13 cellular contexts compared by ENCODE assay signal in the genomic region with DNA sequence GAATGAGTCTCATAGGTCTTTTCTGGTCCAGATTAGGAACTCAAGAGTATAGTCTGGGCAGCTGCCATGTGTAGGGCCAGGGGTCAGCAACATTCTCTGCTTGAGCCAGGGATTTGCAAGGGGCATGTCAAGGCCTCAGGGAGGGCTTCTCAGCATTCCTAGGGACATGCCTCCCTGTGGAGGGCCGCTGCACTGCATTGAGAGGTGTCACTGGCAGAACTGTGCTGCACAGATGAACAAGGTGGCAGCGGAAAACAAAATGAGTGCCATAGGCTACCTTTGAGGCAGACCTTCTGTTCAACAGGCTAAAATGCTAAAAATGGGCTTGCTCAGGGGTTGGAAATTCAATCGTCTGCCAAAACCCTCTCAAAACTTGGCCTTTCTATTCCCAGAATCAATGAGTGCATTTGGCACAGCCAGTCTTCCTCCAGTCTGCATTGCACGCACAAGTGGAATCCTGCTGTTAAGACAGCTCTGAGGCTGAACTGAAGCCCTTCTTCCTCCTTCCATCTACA. TPM values are rescaled to one million over a fixed set of nuclear protein-coding genes. Genes with fewer than 3 reads are reported as not detected.
A peak's percentile ranks its signal among the peaks of the same experiment; 100 is the strongest.
DNase-seq lines count a peak whose midpoint lies in the region; ATAC-seq and TF ChIP-seq lines count a peak whose summit lies in the region.
"Had no signal": no experiment of that assay in that cellular context is flagged by ENCODE, and none has a peak within 500 bp of the region (broad histone marks: within the 10 kb centered on the region; RNA-seq: fewer than 3 reads in every experiment).

No MANE protein-coding gene starts in this region.

- H3K27ac ChIP-seq in 22Rv1 = no peak overlapping the region
- no peak overlapping the region for H3K27ac ChIP-seq in WERI-Rb-1

- no peak overlapping the region for H3K4me3 Mint-ChIP-seq in effector memory CD8-positive, alpha-beta T cell
- H3K4me3 Mint-ChIP-seq: brain, natural killer cell had no signal

- no peak overlapping the region for H3K4me3 ChIP-seq in H7 (ENCODE audit: insufficient read depth, low read depth, low read length)
- H3K4me3 ChIP-seq in WERI-Rb-1 (ENCODE audit: low read depth, low read length) = no peak overlapping the region
- H3K4me3 ChIP-seq: Peyer's patch had no signal

- TF ChIP-seq CTCF in 22Rv1 (IDR thresholded peaks at IDR 0.05) = 0 out of 2 replicates have a peak, but pooled peaks have one; percentile 9
- TF ChIP-seq CTCF in WERI-Rb-1 (IDR thresholded peaks at IDR 0.05; ENCODE audit: low read depth, low read length) = peak; percentile 73

- no peaks in the 10 kb centered on the region for H3K9me3 ChIP-seq in WERI-Rb-1 (ENCODE audit: severe bottlenecking)
- H3K9me3 ChIP-seq: Peyer's patch had no signal

- no peak for ATAC-seq in effector memory CD8-positive, alpha-beta T cell (replicated peaks)
- ATAC-seq in GM18502 (IDR thresholded peaks at IDR 0.05; ENCODE audit: poor library complexity, unreplicated experiment) = no peak
- ATAC-seq: natural killer cell had no signal

- H3K4me1 Mint-ChIP-seq in effector memory CD8-positive, alpha-beta T cell (ENCODE audit: low read depth in 2 of 2) = no peaks in the 10 kb centered on the region
- H3K4me1 Mint-ChIP-seq: natural killer cell had no signal

- H3K9me3 Mint-ChIP-seq in effector memory CD8-positive, alpha-beta T cell = no peaks in the 10 kb centered on the region
- H3K9me3 Mint-ChIP-seq: brain, natural killer cell had no signal

- H3K27me3 Mint-ChIP-seq in effector memory CD8-positive, alpha-beta T cell = no peaks in the 10 kb centered on the region
- H3K27me3 Mint-ChIP-seq: brain had no signal

- H3K27me3 ChIP-seq in H7 (ENCODE audit: control insufficient read depth, insufficient read depth, low read length) (no peaks in the 10 kb centered on the region), WERI-Rb-1 (ENCODE audit: insufficient read depth, low read depth, severe bottlenecking) (no peaks in the 10 kb centered on the region)
- H3K27me3 ChIP-seq: Peyer's patch had no signal

- H3K36me3 ChIP-seq in H7 (replicated peaks; ENCODE audit: control insufficient read depth, insufficient read depth, low read length) = no peaks in the 10 kb centered on the region
- no peaks in the 10 kb centered on the region for H3K36me3 ChIP-seq in WERI-Rb-1
- H3K36me3 ChIP-seq: Peyer's patch had no signal

- no peaks in the 10 kb centered on the region for H3K36me3 Mint-ChIP-seq in effector memory CD8-positive, alpha-beta T cell (ENCODE audit: insufficient read depth)
- H3K36me3 Mint-ChIP-seq: brain, natural killer cell had no signal

- DNase-seq in H7 = peak; percentile 57
- DNase-seq in WERI-Rb-1 = peak; percentile 59
- peak; percentile 85 for DNase-seq in islet precursor cell
- DNase-seq in effector memory CD8-positive, alpha-beta T cell = no peak
- no peak for DNase-seq in NK-92 (lab: John Stamatoyannopoulos, UW; ENCODE audit: unreplicated experiment)
- DNase-seq in H4 (ENCODE audit: low spot score) = no peak
- DNase-seq: natural killer cell; NCI-H2029; Peyer's patch; stimulated activated CD4-positive, alpha-beta T cell treated with anti-CD3 and anti-CD28 coated beads, Interleukin-12 subunit alpha, Interleukin-12 subunit beta, amount 100 ng/mL, for 4 hours had no signal

- no peak overlapping the region for H3K27ac Mint-ChIP-seq in effector memory CD8-positive, alpha-beta T cell
- H3K27ac Mint-ChIP-seq: natural killer cell had no signal

RNA-seq across cellular contexts. Expression of gene SRPK1, which starts 51.6 kb away (rescaled TPM):
- 74.1 and 92.0 TPM in 2 replicates for total RNA-seq in H7 (2014; rRNA removed; shearing (Covaris generic))
- 49.2 and 61.0 TPM in 2 replicates for total RNA-seq in H4 (2014; rRNA removed; shearing (Covaris generic))

RNA-seq across cellular contexts. Expression of gene SLC26A8, which starts 51.9 kb away (rescaled TPM):
- 0.03 TPM in 1 of 2 replicates, not detected in the other for total RNA-seq in H7 (2014; rRNA removed; shearing (Covaris generic))
- 0.04 TPM in 1 of 2 replicates, not detected in the other for total RNA-seq in H4 (2014; rRNA removed; shearing (Covaris generic))

RNA-seq across cellular contexts. Expression of gene MAPK14, which starts 55.1 kb away (rescaled TPM):
- 34.2 and 35.8 TPM in 2 replicates for total RNA-seq in H7 (2014; rRNA removed; shearing (Covaris generic))
- total RNA-seq in H4 (2014; rRNA removed; shearing (Covaris generic)) = 35.7 and 37.6 TPM in 2 replicates

Comparison
In these comparisons a context has a peak if more than half of its experiments do, and no peak if none do; other contexts are left out.
1. DNase-seq: peak in H7 (single experiment), WERI-Rb-1 (single experiment) and islet precursor cell (single experiment); none in effector memory CD8-positive, alpha-beta T cell (0 of 3), NK-92 (single experiment) and H4 (single experiment).